ENCODE assay signal across 1 cellular context in the genomic region with DNA sequence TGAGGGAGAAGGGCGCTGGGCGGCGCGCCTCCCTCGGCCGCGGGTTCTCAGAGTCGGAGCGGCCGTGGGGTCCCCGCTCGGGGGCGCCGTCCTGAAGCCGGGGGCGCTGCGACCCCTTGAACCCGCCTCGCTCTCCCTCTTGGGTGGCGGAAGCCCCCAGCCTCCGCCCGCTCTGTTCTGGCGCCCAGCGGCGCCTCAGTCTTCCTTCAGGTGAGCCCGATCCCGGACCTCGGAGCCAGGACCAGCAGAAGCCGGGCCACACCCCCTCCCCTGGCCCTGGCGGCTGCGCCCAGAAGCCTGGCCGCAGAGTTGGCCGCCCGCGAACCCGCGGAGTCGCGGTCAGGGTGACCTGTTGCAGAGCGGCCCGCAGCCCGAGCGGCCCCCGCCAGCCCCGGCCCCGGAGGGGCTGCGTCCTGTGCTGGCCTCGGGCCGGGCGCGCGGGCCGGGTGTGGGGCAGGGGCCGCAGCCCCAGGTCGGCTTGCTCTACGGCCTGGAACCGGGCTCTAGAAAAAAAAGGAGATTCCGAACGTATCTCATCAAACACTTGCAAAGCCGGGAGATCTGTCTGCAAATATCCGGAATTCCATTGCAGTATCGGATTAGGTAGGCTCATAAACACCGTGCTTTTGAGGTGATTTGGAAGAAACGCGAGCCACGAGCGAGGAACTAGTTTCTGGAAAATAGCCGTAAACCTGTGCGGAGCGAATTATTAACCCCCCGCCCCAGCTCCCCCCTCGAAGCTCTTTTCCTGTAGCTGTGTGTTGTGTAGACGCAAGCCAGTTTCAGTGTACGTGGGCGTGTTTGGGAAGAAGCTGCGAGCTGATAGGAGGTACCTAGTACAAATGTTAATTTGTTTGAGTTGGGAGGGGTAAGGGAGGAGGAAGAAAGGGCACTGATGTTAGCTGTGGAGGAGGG.
TF ChIP-seq lines count a peak whose summit lies in the region.

No MANE protein-coding gene starts in this region.

TF ChIP-seq in IMR-90, 13 proteins besides CTCF, POLR2A, EP300 and RAD21:
- TF ChIP-seq RFX5 (IDR thresholded peaks at IDR 0.05; ENCODE audit: low read depth, low read length) = no peak
- TF ChIP-seq FOS (IDR thresholded peaks at IDR 0.05; ENCODE audit: low read depth, low read length) = no peak
- TF ChIP-seq CHD1 (IDR thresholded peaks at IDR 0.05; ENCODE audit: low read depth, low read length) = 0 out of 2 replicates have a peak, but pooled peaks have one; percentile 52
- no peak for TF ChIP-seq CEBPB (IDR thresholded peaks at IDR 0.05; ENCODE audit: low read depth, low read length)
- no peak for TF ChIP-seq RCOR1 (IDR thresholded peaks at IDR 0.05; ENCODE audit: insufficient replicate concordance, low read length)
- peak; percentile 32; the same call in 1 of the 2 replicates for TF ChIP-seq MAZ (IDR thresholded peaks at IDR 0.05; ENCODE audit: borderline replicate concordance, low read depth, low read length)
- TF ChIP-seq, protein P1, sequence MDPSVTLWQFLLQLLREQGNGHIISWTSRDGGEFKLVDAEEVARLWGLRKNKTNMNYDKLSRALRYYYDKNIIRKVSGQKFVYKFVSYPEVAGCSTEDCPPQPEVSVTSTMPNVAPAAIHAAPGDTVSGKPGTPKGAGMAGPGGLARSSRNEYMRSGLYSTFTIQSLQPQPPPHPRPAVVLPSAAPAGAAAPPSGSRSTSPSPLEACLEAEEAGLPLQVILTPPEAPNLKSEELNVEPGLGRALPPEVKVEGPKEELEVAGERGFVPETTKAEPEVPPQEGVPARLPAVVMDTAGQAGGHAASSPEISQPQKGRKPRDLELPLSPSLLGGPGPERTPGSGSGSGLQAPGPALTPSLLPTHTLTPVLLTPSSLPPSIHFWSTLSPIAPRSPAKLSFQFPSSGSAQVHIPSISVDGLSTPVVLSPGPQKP (IDR thresholded peaks at IDR 0.05; ENCODE audit: borderline replicate concordance, low read depth, low read length) = no peak
- no peak for TF ChIP-seq BHLHE40 (IDR thresholded peaks at IDR 0.05; ENCODE audit: low read depth, low read length)
- TF ChIP-seq MXI1 (IDR thresholded peaks at IDR 0.05; ENCODE audit: borderline replicate concordance, low read depth, low read length) = peak; percentile 49; the same call in 1 of the 2 replicates
- TF ChIP-seq, protein P2, sequence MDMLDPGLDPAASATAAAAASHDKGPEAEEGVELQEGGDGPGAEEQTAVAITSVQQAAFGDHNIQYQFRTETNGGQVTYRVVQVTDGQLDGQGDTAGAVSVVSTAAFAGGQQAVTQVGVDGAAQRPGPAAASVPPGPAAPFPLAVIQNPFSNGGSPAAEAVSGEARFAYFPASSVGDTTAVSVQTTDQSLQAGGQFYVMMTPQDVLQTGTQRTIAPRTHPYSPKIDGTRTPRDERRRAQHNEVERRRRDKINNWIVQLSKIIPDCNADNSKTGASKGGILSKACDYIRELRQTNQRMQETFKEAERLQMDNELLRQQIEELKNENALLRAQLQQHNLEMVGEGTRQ (IDR thresholded peaks at IDR 0.05; ENCODE audit: low read depth, low read length) = no peak
TF ChIP-seq in IMR-90: peak in this region for 3.
